In genomic region chr19:2050349-2050990, GRCh38 we compare ENCODE assay signal across 8 cellular contexts. TPM values are rescaled to one million over a fixed set of nuclear protein-coding genes. Genes with fewer than 3 reads are reported as not detected.
DNase-seq lines count a peak whose midpoint lies in the region; ATAC-seq and TF ChIP-seq lines count a peak whose summit lies in the region.

No MANE protein-coding gene starts in this region.

- peak; percentile 1 for ATAC-seq in HG03432 (IDR thresholded peaks at IDR 0.05; ENCODE audit: unreplicated experiment)

- H3K36me3 ChIP-seq in ascending aorta (peaks cover 10 to 18% of the 10 kb centered on the region in 2 donors), suprapubic skin (peaks cover 19% of the 10 kb centered on the region)

- H3K27ac ChIP-seq in ascending aorta (peak overlapping the region; percentile 92 to 97), layer of hippocampus (ENCODE audit: low read depth, low read length) (peak overlapping the region; percentile 95), suprapubic skin (peak overlapping the region; percentile 93)

- H3K9me3 Mint-ChIP-seq in activated CD4-positive, alpha-beta T cell treated with anti-CD3 and anti-CD28 coated beads, Interleukin-2, amount 10 ng/mL, durations not matched to agents 24 days and 14 days, result no peaks in the 10 kb centered on the region

- peaks cover 31% of the 10 kb centered on the region for H3K4me1 Mint-ChIP-seq in activated CD4-positive, alpha-beta T cell treated with anti-CD3 and anti-CD28 coated beads, Interleukin-2, amount 10 ng/mL, durations not matched to agents 24 days and 14 days

- H3K4me3 ChIP-seq in ascending aorta (peak overlapping the region; percentile 98), suprapubic skin (peak overlapping the region; percentile 85)

- intact Hi-C loops in activated CD4-positive, alpha-beta T cell treated with anti-CD3 and anti-CD28 coated beads, Interleukin-2, amount 10 ng/mL, durations not matched to agents 24 days and 14 days (cut with micrococcal nuclease), result loop anchor here (2.0 kb wide), 1 partner anchor 32 kb away; no protein-coding TSS in a partner anchor
- intact Hi-C loops in ascending aorta (cut with DNase I) (loop anchor here (2.0 to 5.0 kb wide), 2 partner anchors 46 to 117 kb away; partner anchors contain the start of genes IZUMO4 and MOB3A), posterior vena cava (cut with DNase I) (no loop called here)

- H3K4me3 Mint-ChIP-seq in activated CD4-positive, alpha-beta T cell treated with anti-CD3 and anti-CD28 coated beads, Interleukin-2, amount 10 ng/mL, durations not matched to agents 24 days and 14 days, result peak overlapping the region; percentile 90

- TF ChIP-seq CTCF in ascending aorta (IDR thresholded peaks at IDR 0.05), result no peak
- TF ChIP-seq CTCF in suprapubic skin (IDR thresholded peaks at IDR 0.05), result no peak

- peaks cover 14% of the 10 kb centered on the region for H3K36me3 Mint-ChIP-seq in activated CD4-positive, alpha-beta T cell treated with anti-CD3 and anti-CD28 coated beads, Interleukin-2, amount 10 ng/mL, durations not matched to agents 24 days and 14 days (ENCODE audit: low read depth)

- DNase-seq in activated CD4-positive, alpha-beta T cell treated with anti-CD3 and anti-CD28 coated beads, Interleukin-2, amount 10 ng/mL, durations not matched to agents 24 days and 14 days, result no peak
- DNase-seq in activated CD4-positive, alpha-beta T cell treated with anti-CD3 and anti-CD28 coated beads for 48 hours, result no peak
- DNase-seq in ascending aorta (ENCODE audit: low spot score in 2 of 2), result no peak
- peak; percentile 68 to 81 for DNase-seq in suprapubic skin (ENCODE audit: low spot score in 2 of 2)
- no peak for DNase-seq in posterior vena cava (ENCODE audit: low spot score)
- no peak for DNase-seq in iPS-NIHi7 (ENCODE audit: extremely low spot score)

- H3K27me3 ChIP-seq in ascending aorta (no peaks in the 10 kb centered on the region), layer of hippocampus (ENCODE audit: control insufficient read depth, insufficient read depth, low read length) (no peaks in the 10 kb centered on the region), suprapubic skin (no peaks in the 10 kb centered on the region)

- H3K9me3 ChIP-seq in ascending aorta, result no peaks in the 10 kb centered on the region
- no peaks in the 10 kb centered on the region for H3K9me3 ChIP-seq in suprapubic skin

- H3K4me1 ChIP-seq in ascending aorta (peaks cover 39 to 43% of the 10 kb centered on the region in 2 donors), suprapubic skin (peaks cover 83% of the 10 kb centered on the region)

- no peak for TF ChIP-seq EP300 in suprapubic skin (IDR thresholded peaks at IDR 0.05)

- 0% methylated on average over 20 of the region's 49 CpGs for WGBS in suprapubic skin

- peak overlapping the region; percentile 78 for H3K27ac Mint-ChIP-seq in activated CD4-positive, alpha-beta T cell treated with anti-CD3 and anti-CD28 coated beads, Interleukin-2, amount 10 ng/mL, durations not matched to agents 24 days and 14 days

- no peaks in the 10 kb centered on the region for H3K27me3 Mint-ChIP-seq in activated CD4-positive, alpha-beta T cell treated with anti-CD3 and anti-CD28 coated beads, Interleukin-2, amount 10 ng/mL, durations not matched to agents 24 days and 14 days

- no peak for TF ChIP-seq POLR2A in suprapubic skin (IDR thresholded peaks at IDR 0.05)

RNA-seq across cellular contexts. Expression of gene MKNK2, which starts 0.6 kb away (rescaled TPM):
- total RNA-seq in activated CD4-positive, alpha-beta T cell treated with anti-CD3 and anti-CD28 coated beads, Interleukin-2, amount 10 ng/mL, durations not matched to agents 24 days and 14 days, result 159 and 169 TPM in 2 replicates
- total RNA-seq in ascending aorta (228 TPM), suprapubic skin (100 to 1,000 TPM; 209 to 249 (median 219) TPM), posterior vena cava (100 to 1,000 TPM in 1 of 2 donors, 10 to 100 TPM in 1; 99.6 to 126 TPM)

RNA-seq across cellular contexts. Expression of gene BTBD2, which starts 35.0 kb away (rescaled TPM):
- total RNA-seq in activated CD4-positive, alpha-beta T cell treated with anti-CD3 and anti-CD28 coated beads, Interleukin-2, amount 10 ng/mL, durations not matched to agents 24 days and 14 days, result 25.8 and 30.2 TPM in 2 replicates
- total RNA-seq in ascending aorta (90.1 TPM), suprapubic skin (100 to 1,000 TPM in 1 of 4 donors, 10 to 100 TPM in 3; 83.0 to 101 (median 90.3) TPM), posterior vena cava (10 to 100 TPM; 44.6 to 52.1 TPM)

RNA-seq across cellular contexts. Expression of gene MOB3A, which starts 45.7 kb away (rescaled TPM):
- total RNA-seq in activated CD4-positive, alpha-beta T cell treated with anti-CD3 and anti-CD28 coated beads, Interleukin-2, amount 10 ng/mL, durations not matched to agents 24 days and 14 days, result 184 and 185 TPM in 2 replicates
- total RNA-seq in ascending aorta, result 44.4 TPM
- 10 to 100 TPM; 23.7 to 29.4 (median 28.1) TPM for total RNA-seq in suprapubic skin
- 10 to 100 TPM; 55.8 to 57.1 TPM for total RNA-seq in posterior vena cava

RNA-seq across cellular contexts. Expression of gene IZUMO4, which starts 46.2 kb away (rescaled TPM):
- total RNA-seq in activated CD4-positive, alpha-beta T cell treated with anti-CD3 and anti-CD28 coated beads, Interleukin-2, amount 10 ng/mL, durations not matched to agents 24 days and 14 days, result 9.5 and 10.0 TPM in 2 replicates
- not detected for total RNA-seq in ascending aorta
- 1 to 10 TPM; 2.1 to 8.1 (median 6.4) TPM for total RNA-seq in suprapubic skin
- 1 to 10 TPM in 1 of 2 donors, under 1 TPM in 1; 0.90 to 2.4 TPM for total RNA-seq in posterior vena cava

Comparison
In these comparisons a context has a peak if more than half of its experiments do, and no peak if none do; other contexts are left out.
1. DNase-seq: peak in suprapubic skin (2 of 2); none in activated CD4-positive, alpha-beta T cell treated with anti-CD3 and anti-CD28 coated beads, Interleukin-2, amount 10 ng/mL, durations not matched to agents 24 days and 14 days (single experiment), activated CD4-positive, alpha-beta T cell treated with anti-CD3 and anti-CD28 coated beads for 48 hours (single experiment), ascending aorta (0 of 2), posterior vena cava (single experiment) and iPS-NIHi7 (single experiment).
2. intact Hi-C loops: an anchor here in activated CD4-positive, alpha-beta T cell treated with anti-CD3 and anti-CD28 coated beads, Interleukin-2, amount 10 ng/mL, durations not matched to agents 24 days and 14 days (2.0 kb wide) and ascending aorta (2.0 to 5.0 kb wide); none called in posterior vena cava.
3. Peak in every context shown above with its lines, with median percentiles within 50 percentile points of each other: H3K27ac ChIP-seq.